ENCODE assay signal across 8 cellular contexts in genomic region chr12:65169311-65170244, GRCh38. TPM values are rescaled to one million over a fixed set of nuclear protein-coding genes. Genes with fewer than 3 reads are reported as not detected.
A peak's percentile ranks its signal among the peaks of the same experiment; 100 is the strongest.
DNase-seq lines count a peak whose midpoint lies in the region; ATAC-seq and TF ChIP-seq lines count a peak whose summit lies in the region.

TSS of gene LEMD3 (plus strand) at chr12:65169583. CDS start at chr12:65169597, 14 bp downstream.

- DNase-seq in NCI-H69 (lab: John Stamatoyannopoulos, UW) (peak; percentile 95), coronary artery (ENCODE audit: low spot score) (peak; percentile 93), left colon (peak; percentile 95 to 98)
- peak; percentile 96 for DNase-seq in activated CD4-positive, alpha-beta T cell treated with anti-CD3 and anti-CD28 coated beads, Interleukin-2, amount 10 ng/mL, durations not matched to agents 7 days and 5 days
- peak; percentile 85 to 88 for DNase-seq in stimulated activated CD4-positive, alpha-beta T cell treated with anti-CD3 and anti-CD28 coated beads, Interleukin-1b, Interleukin-23, amount 100 ng/mL, for 4 hours (ENCODE audit: low read depth in 2 of 2)

- H3K4me1 Mint-ChIP-seq in activated CD4-positive, alpha-beta T cell treated with anti-CD3 and anti-CD28 coated beads, Interleukin-2, amount 10 ng/mL, durations not matched to agents 7 days and 5 days = peaks cover 35% of the 10 kb centered on the region

- H3K4me3 Mint-ChIP-seq in activated CD4-positive, alpha-beta T cell treated with anti-CD3 and anti-CD28 coated beads, Interleukin-2, amount 10 ng/mL, durations not matched to agents 7 days and 5 days = peak within 1 kb of the TSS; percentile 89

- H3K9me3 Mint-ChIP-seq in activated CD4-positive, alpha-beta T cell treated with anti-CD3 and anti-CD28 coated beads, Interleukin-2, amount 10 ng/mL, durations not matched to agents 7 days and 5 days = no peaks in the 10 kb centered on the region

- TF ChIP-seq CTCF in C4-2B (conservative IDR thresholded peaks at IDR 0.05) (no peak; the same call in 1 of the 2 replicates), coronary artery (IDR thresholded peaks at IDR 0.05) (no peak)

- H3K27ac ChIP-seq in C4-2B (peak within 1 kb of the TSS; percentile 92), coronary artery (peak within 1 kb of the TSS; percentile 90)

- no peaks in the 10 kb centered on the region for H3K27me3 Mint-ChIP-seq in activated CD4-positive, alpha-beta T cell treated with anti-CD3 and anti-CD28 coated beads, Interleukin-2, amount 10 ng/mL, durations not matched to agents 7 days and 5 days

- POLR2A ChIA-PET in activated CD4-positive, alpha-beta T cell treated with anti-CD3 and anti-CD28 coated beads, Interleukin-2, amount 10 ng/mL, durations not matched to agents 7 days and 5 days (lab: Charles Lee) = interaction anchor here (0.7 to 2.3 kb wide), 2 partner anchors 13 to 39 kb away, joined by 3 to 25 read pairs; no protein-coding TSS in a partner anchor

- CTCF ChIA-PET in activated CD4-positive, alpha-beta T cell treated with anti-CD3 and anti-CD28 coated beads, Interleukin-2, amount 10 ng/mL, durations not matched to agents 7 days and 5 days (lab: Charles Lee) = interaction anchor here (0.5 to 3.2 kb wide), 6 partner anchors 12 to 62 kb away, joined by 3 to 23 read pairs (median 4); no protein-coding TSS in a partner anchor

- peak within 1 kb of the TSS; percentile 75 for H3K4me3 ChIP-seq in coronary artery

- H3K36me3 Mint-ChIP-seq in activated CD4-positive, alpha-beta T cell treated with anti-CD3 and anti-CD28 coated beads, Interleukin-2, amount 10 ng/mL, durations not matched to agents 7 days and 5 days (ENCODE audit: low read depth) = peaks cover 29% of the 10 kb centered on the region

- ATAC-seq in GM19372 (IDR thresholded peaks at IDR 0.05; ENCODE audit: low read depth, unreplicated experiment) (peak; percentile 87), HG03521 (IDR thresholded peaks at IDR 0.05; ENCODE audit: unreplicated experiment) (peak; percentile 91), left colon (peak; percentile 91)

- intact Hi-C loops in left colon (cut with DNase I, micrococcal nuclease) = no loop called here

- peak within 1 kb of the TSS; percentile 99 for H3K27ac Mint-ChIP-seq in activated CD4-positive, alpha-beta T cell treated with anti-CD3 and anti-CD28 coated beads, Interleukin-2, amount 10 ng/mL, durations not matched to agents 7 days and 5 days

RNA-seq across cellular contexts. Expression of gene LEMD3, which starts in this region (rescaled TPM):
- 10 to 100 TPM; 28.5 to 30.9 TPM for total RNA-seq in activated CD4-positive, alpha-beta T cell treated with anti-CD3 and anti-CD28 coated beads, Interleukin-2, amount 10 ng/mL, durations not matched to agents 7 days and 5 days
- total RNA-seq in left colon = 10 to 100 TPM; 36.4 to 37.2 TPM

Comparison
In these comparisons a context has a peak if more than half of its experiments do, and no peak if none do; other contexts are left out.
1. Peak in every context shown above with its lines: DNase-seq, ATAC-seq, H3K4me3 ChIP-seq and H3K27ac ChIP-seq.